In the genomic region with DNA sequence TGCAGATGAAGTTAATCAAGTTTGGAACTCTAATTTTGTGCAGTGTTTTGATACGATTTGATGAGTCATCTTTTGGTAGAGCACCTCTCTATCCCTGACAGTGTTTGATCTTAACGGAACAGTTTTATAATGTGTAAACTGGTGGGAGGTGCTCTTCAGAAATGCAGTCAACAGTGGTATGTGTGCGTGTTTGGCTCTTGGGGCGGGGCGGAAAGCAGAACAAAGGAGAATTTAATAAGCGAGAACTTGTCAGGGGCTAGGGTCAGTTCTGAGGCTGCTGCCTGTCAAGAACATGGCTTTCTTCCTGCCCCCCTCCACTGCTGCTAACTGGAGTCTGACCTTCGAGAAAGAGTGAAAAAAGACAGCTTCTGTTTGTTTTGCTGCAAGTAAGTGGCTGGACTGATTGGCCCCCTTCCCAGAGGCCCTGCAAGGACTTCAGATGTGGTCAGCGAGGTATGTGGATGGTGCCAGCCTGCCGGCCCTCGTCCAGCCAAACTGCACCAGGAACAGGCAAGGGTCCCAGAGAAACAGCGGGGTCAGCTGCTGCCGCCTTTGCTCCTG, we compare ENCODE assay signal across 8 cellular contexts. TPM values are rescaled to one million over a fixed set of nuclear protein-coding genes. Genes with fewer than 3 reads are reported as not detected.
DNase-seq lines count a peak whose midpoint lies in the region; ATAC-seq and TF ChIP-seq lines count a peak whose summit lies in the region.

No MANE protein-coding gene starts in this region.

- H3K4me1 Mint-ChIP-seq in CD4-positive, alpha-beta memory T cell = peaks cover 40 to 71% (median 48%) of the 10 kb centered on the region in 4 donors
- H3K4me1 Mint-ChIP-seq in activated naive CD8-positive, alpha-beta T cell treated with anti-CD3 and anti-CD28 coated beads, Interleukin-2, amount 10 ng/mL, durations not matched to agents 7 days and 5 days = peaks cover 39% of the 10 kb centered on the region

- no peak overlapping the region for H3K4me3 ChIP-seq in CD4-positive, alpha-beta memory T cell (ENCODE audit: low read length in 2 of 2)
- no peak overlapping the region for H3K4me3 ChIP-seq in RWPE2 (ENCODE audit: severe bottlenecking)
- H3K4me3 ChIP-seq in gastrocnemius medialis = peak overlapping the region in 2 of 4 donors; percentile 10 to 11
- H3K4me3 ChIP-seq in WERI-Rb-1 (ENCODE audit: low read depth, low read length) = no peak overlapping the region

- no peak for TF ChIP-seq POLR2A in gastrocnemius medialis (IDR thresholded peaks at IDR 0.05)

- H3K36me3 ChIP-seq in CD4-positive, alpha-beta memory T cell (ENCODE audit: insufficient read depth, low read length) = no peaks in the 10 kb centered on the region
- H3K36me3 ChIP-seq in RWPE2 (ENCODE audit: low read depth) (peaks cover 28% of the 10 kb centered on the region), gastrocnemius medialis (no peaks in the 10 kb centered on the region), WERI-Rb-1 (peaks cover 72% of the 10 kb centered on the region)

- H3K36me3 Mint-ChIP-seq in CD4-positive, alpha-beta memory T cell = peaks cover 7 to 8% of the 10 kb centered on the region in 2 donors
- H3K36me3 Mint-ChIP-seq in activated naive CD8-positive, alpha-beta T cell treated with anti-CD3 and anti-CD28 coated beads, Interleukin-2, amount 10 ng/mL, durations not matched to agents 7 days and 5 days = peaks cover 28% of the 10 kb centered on the region

- H3K9me3 Mint-ChIP-seq in CD4-positive, alpha-beta memory T cell = no peaks in the 10 kb centered on the region
- H3K9me3 Mint-ChIP-seq in activated naive CD8-positive, alpha-beta T cell treated with anti-CD3 and anti-CD28 coated beads, Interleukin-2, amount 10 ng/mL, durations not matched to agents 7 days and 5 days = no peaks in the 10 kb centered on the region

- POLR2A ChIA-PET in CD4-positive, alpha-beta memory T cell (lab: Charles Lee; ENCODE audit: partially characterized antibody) = interaction anchor here (0.7 to 9.3 kb wide), 7 partner anchors 11 to 54 kb away, joined by 3 to 140 read pairs (median 6); no protein-coding TSS in a partner anchor
- POLR2A ChIA-PET in activated naive CD8-positive, alpha-beta T cell treated with anti-CD3 and anti-CD28 coated beads, Interleukin-2, amount 10 ng/mL, durations not matched to agents 7 days and 5 days (lab: Charles Lee) = interaction anchor here (0.7 kb wide), 1 partner anchor 77 kb away, joined by 3 read pairs; the partner anchor contains the start of gene ZC3H4

- CTCF ChIA-PET in CD4-positive, alpha-beta memory T cell (lab: Charles Lee; ENCODE audit: partially characterized antibody) = interaction anchor here (1.0 to 2.1 kb wide), 6 partner anchors 11 to 54 kb away, joined by 3 to 8 read pairs (median 6); no protein-coding TSS in a partner anchor

- peak overlapping the region in 7 of 8 donors; percentile 5 to 81 (median 56) for H3K4me3 Mint-ChIP-seq in CD4-positive, alpha-beta memory T cell
- peak overlapping the region; percentile 2 for H3K4me3 Mint-ChIP-seq in activated naive CD8-positive, alpha-beta T cell treated with anti-CD3 and anti-CD28 coated beads, Interleukin-2, amount 10 ng/mL, durations not matched to agents 7 days and 5 days

- H3K4me1 ChIP-seq in CD4-positive, alpha-beta memory T cell (ENCODE audit: insufficient read depth, low read length) = peaks cover 72% of the 10 kb centered on the region
- H3K4me1 ChIP-seq in RWPE2 (ENCODE audit: insufficient read depth, poor library complexity, severe bottlenecking) (no peaks in the 10 kb centered on the region), gastrocnemius medialis (peaks cover 9 to 11% of the 10 kb centered on the region in 2 donors)

- no peaks in the 10 kb centered on the region for H3K27me3 ChIP-seq in CD4-positive, alpha-beta memory T cell (ENCODE audit: insufficient read depth, low read length)
- no peaks in the 10 kb centered on the region for H3K27me3 ChIP-seq in RWPE2 (ENCODE audit: insufficient read depth, poor library complexity, severe bottlenecking)
- no peaks in the 10 kb centered on the region for H3K27me3 ChIP-seq in gastrocnemius medialis
- H3K27me3 ChIP-seq in WERI-Rb-1 (ENCODE audit: insufficient read depth, low read depth, severe bottlenecking) = no peaks in the 10 kb centered on the region

- H3K27ac ChIP-seq in CD4-positive, alpha-beta memory T cell (ENCODE audit: low read depth, low read length) = peak overlapping the region; percentile 47
- peak overlapping the region; percentile 16 for H3K27ac ChIP-seq in RWPE2 (ENCODE audit: poor library complexity, severe bottlenecking)
- peak overlapping the region; percentile 27 to 69 (median 37) for H3K27ac ChIP-seq in gastrocnemius medialis
- no peak overlapping the region for H3K27ac ChIP-seq in WERI-Rb-1

- in situ Hi-C loops in gastrocnemius medialis (cut with MboI; ENCODE audit: low sequenced_read_pairs in 4 of 4) = no loop called here

- H3K9me3 ChIP-seq in CD4-positive, alpha-beta memory T cell (ENCODE audit: control insufficient read depth in 1 of 2, low read length in 2 of 2) = no peaks in the 10 kb centered on the region
- H3K9me3 ChIP-seq in RWPE2 (ENCODE audit: severe bottlenecking) (no peaks in the 10 kb centered on the region), gastrocnemius medialis (no peaks in the 10 kb centered on the region), WERI-Rb-1 (ENCODE audit: severe bottlenecking) (no peaks in the 10 kb centered on the region)

- ATAC-seq in RWPE2 (ENCODE audit: low read depth) = peak; percentile 47; the same call in 1 of the 3 replicates
- ATAC-seq in activated naive CD8-positive, alpha-beta T cell treated with anti-CD3 and anti-CD28 coated beads, Interleukin-2, amount 10 ng/mL, durations not matched to agents 7 days and 5 days (ENCODE audit: low read depth) = no peak
- ATAC-seq in left ventricle myocardium superior = peak; percentile 57
- ATAC-seq in gastrocnemius medialis = peak; percentile 42 to 60
- no peak for ATAC-seq in HG03108 (IDR thresholded peaks at IDR 0.05; ENCODE audit: unreplicated experiment)

- DNase-seq in CD4-positive, alpha-beta memory T cell = peak; percentile 60 to 78 (median 64)
- DNase-seq in RWPE2 (ENCODE audit: low spot score) (no peak), left ventricle myocardium superior (peak; percentile 42), gastrocnemius medialis (peak; percentile 7 to 34), cortex of kidney (lab: John Stamatoyannopoulos, UW) (no peak), WERI-Rb-1 (no peak)
- no peak for DNase-seq in activated naive CD8-positive, alpha-beta T cell treated with anti-CD3 and anti-CD28 coated beads, Interleukin-2, amount 10 ng/mL, durations not matched to agents 7 days and 5 days

- intact Hi-C loops in CD4-positive, alpha-beta memory T cell (cut with micrococcal nuclease) = no loop called here
- intact Hi-C loops in left ventricle myocardium superior (cut with micrococcal nuclease) = no loop called here
- intact Hi-C loops in gastrocnemius medialis (cut with DNase I; ENCODE audit: low total_unique reads) = loop anchor here (5.0 kb wide), 1 partner anchor 33 kb away; no protein-coding TSS in a partner anchor

- H3K27ac Mint-ChIP-seq in CD4-positive, alpha-beta memory T cell = peak overlapping the region; percentile 62 to 94 (median 85)
- peak overlapping the region; percentile 39 for H3K27ac Mint-ChIP-seq in activated naive CD8-positive, alpha-beta T cell treated with anti-CD3 and anti-CD28 coated beads, Interleukin-2, amount 10 ng/mL, durations not matched to agents 7 days and 5 days

- no peaks in the 10 kb centered on the region for H3K27me3 Mint-ChIP-seq in CD4-positive, alpha-beta memory T cell
- no peaks in the 10 kb centered on the region for H3K27me3 Mint-ChIP-seq in activated naive CD8-positive, alpha-beta T cell treated with anti-CD3 and anti-CD28 coated beads, Interleukin-2, amount 10 ng/mL, durations not matched to agents 7 days and 5 days

- no peak for TF ChIP-seq CTCF in RWPE2 (IDR thresholded peaks at IDR 0.05; ENCODE audit: poor library complexity, severe bottlenecking)
- no peak for TF ChIP-seq CTCF in gastrocnemius medialis (IDR thresholded peaks at IDR 0.05 in 4 of 5, conservative IDR thresholded peaks at IDR 0.05 in 1 of 5)
- no peak for TF ChIP-seq CTCF in WERI-Rb-1 (IDR thresholded peaks at IDR 0.05; ENCODE audit: low read depth, low read length)

RNA-seq across cellular contexts. Expression of gene BBC3, which starts 40.8 kb away (rescaled TPM):
- 10 to 100 TPM; 31.9 to 32.2 TPM for total RNA-seq in CD4-positive, alpha-beta memory T cell
- polyA plus RNA-seq in CD4-positive, alpha-beta memory T cell = 1 to 10 TPM; 3.7 to 8.0 TPM
- total RNA-seq in activated naive CD8-positive, alpha-beta T cell treated with anti-CD3 and anti-CD28 coated beads, Interleukin-2, amount 10 ng/mL, durations not matched to agents 7 days and 5 days = 10 to 100 TPM; 29.5 to 29.9 TPM
- total RNA-seq in left ventricle myocardium superior (5.1 TPM), gastrocnemius medialis (1 to 10 TPM; 3.4 to 7.6 (median 4.2) TPM)

RNA-seq across cellular contexts. Expression of gene SAE1, which starts 59.6 kb away (rescaled TPM):
- 10 to 100 TPM; 35.3 to 36.0 TPM for total RNA-seq in CD4-positive, alpha-beta memory T cell
- 100 to 1,000 TPM; 107 to 182 TPM for polyA plus RNA-seq in CD4-positive, alpha-beta memory T cell
- 100 to 1,000 TPM; 108 to 114 TPM for total RNA-seq in activated naive CD8-positive, alpha-beta T cell treated with anti-CD3 and anti-CD28 coated beads, Interleukin-2, amount 10 ng/mL, durations not matched to agents 7 days and 5 days
- total RNA-seq in left ventricle myocardium superior = 41.9 TPM
- total RNA-seq in gastrocnemius medialis = 10 to 100 TPM; 29.7 to 74.6 (median 46.4) TPM

Comparison
In these comparisons a context has a peak if more than half of its experiments do, and no peak if none do; other contexts are left out.
1. DNase-seq: peak in CD4-positive, alpha-beta memory T cell (5 of 5), left ventricle myocardium superior (single experiment) and gastrocnemius medialis (2 of 2); none in RWPE2 (single experiment), activated naive CD8-positive, alpha-beta T cell treated with anti-CD3 and anti-CD28 coated beads, Interleukin-2, amount 10 ng/mL, durations not matched to agents 7 days and 5 days (single experiment), cortex of kidney (single experiment) and WERI-Rb-1 (single experiment).
2. ATAC-seq: peak in RWPE2 (single experiment), left ventricle myocardium superior (single experiment) and gastrocnemius medialis (2 of 2); none in activated naive CD8-positive, alpha-beta T cell treated with anti-CD3 and anti-CD28 coated beads, Interleukin-2, amount 10 ng/mL, durations not matched to agents 7 days and 5 days (single experiment) and HG03108 (single experiment).